ENCODE assay signal across 8 cellular contexts in genomic region chr17:56833812-56834379, GRCh38. TPM values are rescaled to one million over a fixed set of nuclear protein-coding genes. Genes with fewer than 3 reads are reported as not detected.
A peak's percentile ranks its signal among the peaks of the same experiment; 100 is the strongest.
DNase-seq lines count a peak whose midpoint lies in the region; ATAC-seq and TF ChIP-seq lines count a peak whose summit lies in the region.

TSS of gene C17orf67 (minus strand) at chr17:56833920. CDS start at chr17:56815810, 18,110 bp downstream.
TSS of gene DGKE (plus strand) at chr17:56834151. CDS start at chr17:56834796, 645 bp downstream.

- TF ChIP-seq CTCF in GM10266 (IDR thresholded peaks at IDR 0.05; ENCODE audit: control insufficient read depth, insufficient read depth, low read depth, missing control alignments) (no peak), parathyroid adenoma (IDR thresholded peaks at IDR 0.05) (no peak), tibial nerve (IDR thresholded peaks at IDR 0.05) (peak in 1 of 5 experiments; percentile 18)

- H3K36me3 Mint-ChIP-seq in activated naive CD8-positive, alpha-beta T cell treated with anti-CD3 and anti-CD28 coated beads, Interleukin-2, amount 10 ng/mL, durations not matched to agents 7 days and 5 days: peaks cover 27% of the 10 kb centered on the region

- intact Hi-C loops in Right ventricle myocardium superior (cut with DNase I): no loop called here

- H2AFZ ChIP-seq in parathyroid adenoma: peak within 1 kb of the TSS; percentile 98

- H3K79me2 ChIP-seq in parathyroid adenoma: no peaks in the 10 kb centered on the region

- H3K27me3 Mint-ChIP-seq in activated naive CD8-positive, alpha-beta T cell treated with anti-CD3 and anti-CD28 coated beads, Interleukin-2, amount 10 ng/mL, durations not matched to agents 7 days and 5 days: no peaks in the 10 kb centered on the region

- POLR2A ChIA-PET in activated naive CD8-positive, alpha-beta T cell treated with anti-CD3 and anti-CD28 coated beads, Interleukin-2, amount 10 ng/mL, durations not matched to agents 7 days and 5 days (lab: Charles Lee): interaction anchor here (0.9 to 1.9 kb wide), 7 partner anchors 10 to 251 kb away, joined by 3 to 9 read pairs (median 5); partner anchors contain the start of gene AKAP1

- ATAC-seq in HG02610 (IDR thresholded peaks at IDR 0.05; ENCODE audit: unreplicated experiment) (peak; percentile 85), Right ventricle myocardium superior (ENCODE audit: poor library complexity) (peak; percentile 98)
- peak; percentile 80 for ATAC-seq in activated naive CD8-positive, alpha-beta T cell treated with anti-CD3 and anti-CD28 coated beads, Interleukin-2, amount 10 ng/mL, durations not matched to agents 7 days and 5 days (ENCODE audit: low read depth)

- H3K4me1 Mint-ChIP-seq in activated naive CD8-positive, alpha-beta T cell treated with anti-CD3 and anti-CD28 coated beads, Interleukin-2, amount 10 ng/mL, durations not matched to agents 7 days and 5 days: peaks cover 47% of the 10 kb centered on the region

- peak within 1 kb of the TSS; percentile 94 for H3K27ac Mint-ChIP-seq in activated naive CD8-positive, alpha-beta T cell treated with anti-CD3 and anti-CD28 coated beads, Interleukin-2, amount 10 ng/mL, durations not matched to agents 7 days and 5 days

- H3K27me3 ChIP-seq in parathyroid adenoma (ENCODE audit: control insufficient read depth, insufficient read depth, low read length) (no peaks in the 10 kb centered on the region), tibial nerve (no peaks in the 10 kb centered on the region)

- H3K9me3 ChIP-seq in parathyroid adenoma (ENCODE audit: control insufficient read depth, low read length) (no peaks in the 10 kb centered on the region), tibial nerve (no peaks in the 10 kb centered on the region)

- H3K4me3 Mint-ChIP-seq in activated naive CD8-positive, alpha-beta T cell treated with anti-CD3 and anti-CD28 coated beads, Interleukin-2, amount 10 ng/mL, durations not matched to agents 7 days and 5 days: peak within 1 kb of the TSS; percentile 96

- peak; percentile 54 to 79 for TF ChIP-seq POLR2A in tibial nerve (IDR thresholded peaks at IDR 0.05)

- WGBS in tibial nerve, 2 donors: 0 to 1% methylated on average over 42 to 65 of the region's 65 CpGs

- peak within 1 kb of the TSS; percentile 39 for H3K9ac ChIP-seq in parathyroid adenoma

- peak in 1 of 2 donors; percentile 80 for TF ChIP-seq EP300 in tibial nerve (IDR thresholded peaks at IDR 0.05)

- H3K4me3 ChIP-seq in parathyroid adenoma (ENCODE audit: low read depth, low read length): peak within 1 kb of the TSS; percentile 62
- H3K4me3 ChIP-seq in tibial nerve: peak within 1 kb of the TSS; percentile 71 to 95 (median 92)

- H3K4me1 ChIP-seq in parathyroid adenoma (peaks cover 10% of the 10 kb centered on the region), tibial nerve (peaks cover 0 to 50% (median 24%) of the 10 kb centered on the region in 4 donors)

- H3K4me2 ChIP-seq in parathyroid adenoma (ENCODE audit: low read length): peak within 1 kb of the TSS; percentile 91

- H3K27ac ChIP-seq in parathyroid adenoma: peak within 1 kb of the TSS; percentile 82
- H3K27ac ChIP-seq in tibial nerve: peak within 1 kb of the TSS; percentile 78 to 95 (median 88)

- H3K9me3 Mint-ChIP-seq in activated naive CD8-positive, alpha-beta T cell treated with anti-CD3 and anti-CD28 coated beads, Interleukin-2, amount 10 ng/mL, durations not matched to agents 7 days and 5 days: no peaks in the 10 kb centered on the region

- peak; percentile 99 for DNase-seq in GM10266 (ENCODE audit: extremely low spot score)
- peak; percentile 62 for DNase-seq in NCI-H1048 (lab: John Stamatoyannopoulos, UW)
- DNase-seq in SKM-1 treated with dmso at 0.1 percent for 144 hours (lab: John Stamatoyannopoulos, UW; ENCODE audit: unreplicated experiment): peak; percentile 93
- peak; percentile 100 for DNase-seq in activated naive CD8-positive, alpha-beta T cell treated with anti-CD3 and anti-CD28 coated beads, Interleukin-2, amount 10 ng/mL, durations not matched to agents 7 days and 5 days
- peak; percentile 98 for DNase-seq in Right ventricle myocardium superior
- DNase-seq in tibial nerve (ENCODE audit: low spot score in 2 of 2): peak; percentile 99

- no peaks in the 10 kb centered on the region for H3K36me3 ChIP-seq in parathyroid adenoma (ENCODE audit: control insufficient read depth, insufficient read depth, low read length)
- H3K36me3 ChIP-seq in tibial nerve: peaks cover 0 to 20% (median 0%) of the 10 kb centered on the region in 3 donors

RNA-seq across cellular contexts. Expression of gene C17orf67, which starts in this region (rescaled TPM):
- total RNA-seq in activated naive CD8-positive, alpha-beta T cell treated with anti-CD3 and anti-CD28 coated beads, Interleukin-2, amount 10 ng/mL, durations not matched to agents 7 days and 5 days: 1 to 10 TPM; 5.1 to 5.4 TPM
- total RNA-seq in Right ventricle myocardium superior: 1.1 TPM
- 1 to 10 TPM; 2.4 to 4.5 (median 3.1) TPM for total RNA-seq in tibial nerve

RNA-seq across cellular contexts. Expression of gene DGKE, which starts in this region (rescaled TPM):
- total RNA-seq in activated naive CD8-positive, alpha-beta T cell treated with anti-CD3 and anti-CD28 coated beads, Interleukin-2, amount 10 ng/mL, durations not matched to agents 7 days and 5 days: 10 to 100 TPM; 30.0 to 30.9 TPM
- 3.0 TPM for total RNA-seq in Right ventricle myocardium superior
- total RNA-seq in tibial nerve: 10 to 100 TPM; 10.5 to 45.9 (median 13.4) TPM

Comparison
In these comparisons a context has a peak if more than half of its experiments do, and no peak if none do; other contexts are left out.
1. Peak in every context shown above with its lines: DNase-seq, ATAC-seq, H3K4me3 ChIP-seq and H3K27ac ChIP-seq.